Comparison of ENCODE assay signal across 17 cellular contexts in the genomic region with DNA sequence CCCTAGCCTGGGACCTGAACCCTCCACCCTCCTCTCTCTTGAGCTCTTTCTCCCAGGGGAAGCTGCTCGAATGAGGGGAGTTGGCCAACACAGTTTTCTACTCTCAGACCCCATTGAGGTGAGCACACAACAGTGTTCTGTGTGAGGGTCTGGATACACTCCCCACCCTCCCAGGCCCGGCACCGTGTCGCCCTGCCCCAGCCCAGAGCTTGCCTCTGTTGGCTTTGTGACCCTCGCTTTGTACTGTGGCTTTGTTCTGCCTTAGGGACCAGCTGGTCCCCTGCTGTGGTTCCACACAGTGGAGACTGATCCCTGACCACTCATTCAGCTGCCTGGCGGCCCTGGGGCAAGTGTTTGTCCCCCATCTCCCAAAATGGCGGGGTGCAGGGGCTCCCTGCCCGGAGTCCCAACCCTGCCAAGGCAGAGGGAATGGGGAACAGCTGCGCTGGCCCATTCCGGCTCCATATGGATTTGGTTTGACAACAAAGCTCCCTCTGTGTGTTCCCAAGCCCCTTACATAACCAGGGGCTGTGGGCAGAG. TPM values are rescaled to one million over a fixed set of nuclear protein-coding genes. Genes with fewer than 3 reads are reported as not detected.
DNase-seq lines count a peak whose midpoint lies in the region; ATAC-seq and TF ChIP-seq lines count a peak whose summit lies in the region.
"Had no signal": no experiment of that assay in that cellular context is flagged by ENCODE, and none has a peak within 500 bp of the region (broad histone marks: within the 10 kb centered on the region; RNA-seq: fewer than 3 reads in every experiment).

No MANE protein-coding gene starts in this region.

- TF ChIP-seq CTCF in nephron (IDR thresholded peaks at IDR 0.05; ENCODE audit: unreplicated experiment in 3 of 3) = no peak

- intact Hi-C loops in Right ventricle myocardium superior (cut with DNase I) = no loop called here

- H3K9me3 Mint-ChIP-seq in nephron = no peaks in the 10 kb centered on the region
- no peaks in the 10 kb centered on the region for H3K9me3 Mint-ChIP-seq in activated T-cell treated with anti-CD3 and anti-CD28 coated beads, Interleukin-2, amount 50 U/mL, for 24 hours
- H3K9me3 Mint-ChIP-seq: mesothelial cell of epicardium had no signal

- peaks cover 53% of the 10 kb centered on the region for H3K4me1 Mint-ChIP-seq in nephron
- H3K4me1 Mint-ChIP-seq in activated T-cell treated with anti-CD3 and anti-CD28 coated beads, Interleukin-2, amount 50 U/mL, for 24 hours (ENCODE audit: low read depth) = peaks cover 4% of the 10 kb centered on the region
- H3K4me1 Mint-ChIP-seq: B cell had no signal

- DNase-seq in Right ventricle myocardium superior = peak; percentile 62
- DNase-seq in activated T-cell treated with anti-CD3 and anti-CD28 coated beads, Interleukin-2, amount 50 U/mL, for 24 hours = no peak
- no peak for DNase-seq in activated CD4-positive, CD25-positive, alpha-beta regulatory T cell (lab: John Stamatoyannopoulos, UW)
- no peak for DNase-seq in DMS114 treated with DMSO at 0.1 percent for 48 hours (lab: John Stamatoyannopoulos, UW; ENCODE audit: unreplicated experiment)
- DNase-seq: activated CD4-positive, CD25-positive, alpha-beta regulatory T cell treated with anti-CD3 and anti-CD28 coated beads, Interleukin-2, amount 50 U/mL, for 72 hours; activated naive CD4-positive, alpha-beta T cell; DMS 273 treated with DMSO at 0.1 percent for 48 hours; NCI-H2227 treated with DMSO at 0.1 percent for 48 hours; stomach had no signal

- no peaks in the 10 kb centered on the region for H3K27me3 Mint-ChIP-seq in nephron (ENCODE audit: low read depth)
- H3K27me3 Mint-ChIP-seq in activated T-cell treated with anti-CD3 and anti-CD28 coated beads, Interleukin-2, amount 50 U/mL, for 24 hours = no peaks in the 10 kb centered on the region
- H3K27me3 Mint-ChIP-seq: B cell had no signal

- no peak overlapping the region for H3K4me3 Mint-ChIP-seq in nephron
- H3K4me3 Mint-ChIP-seq in activated T-cell treated with anti-CD3 and anti-CD28 coated beads, Interleukin-2, amount 50 U/mL, for 24 hours = no peak overlapping the region
- H3K4me3 Mint-ChIP-seq: B cell, mesothelial cell of epicardium had no signal

- WGBS in adipose tissue, 3 donors = 75 to 82% (median 80%) methylated on average over 10 of the region's 10 CpGs

- no peak for ATAC-seq in Right ventricle myocardium superior (ENCODE audit: poor library complexity)
- ATAC-seq in GM19397 (IDR thresholded peaks at IDR 0.05; ENCODE audit: unreplicated experiment) = no peak
- ATAC-seq: HepG2 had no signal

- H3K27ac Mint-ChIP-seq in nephron = peak overlapping the region in 2 of 3 experiments; percentile 51 to 81
- no peak overlapping the region for H3K27ac Mint-ChIP-seq in activated T-cell treated with anti-CD3 and anti-CD28 coated beads, Interleukin-2, amount 50 U/mL, for 24 hours
- H3K27ac Mint-ChIP-seq: B cell, mesothelial cell of epicardium had no signal

- no peaks in the 10 kb centered on the region for H3K36me3 Mint-ChIP-seq in nephron (ENCODE audit: low read depth)
- H3K36me3 Mint-ChIP-seq in activated T-cell treated with anti-CD3 and anti-CD28 coated beads, Interleukin-2, amount 50 U/mL, for 24 hours (ENCODE audit: low read depth) = no peaks in the 10 kb centered on the region
- H3K36me3 Mint-ChIP-seq: mesothelial cell of epicardium had no signal

- H3K27ac ChIP-seq in adipose tissue (ENCODE audit: low read depth, low read length) (peak overlapping the region; percentile 31), temporal lobe (ENCODE audit: low read depth, low read length) (peak overlapping the region; percentile 90)
- H3K27ac ChIP-seq: prostate gland, stomach had no signal

RNA-seq across cellular contexts. Expression of a gene that starts 8.3 kb away (rescaled TPM):
- 10 to 100 TPM in 2 of 3 donors, 1 to 10 TPM in 1; 7.5 to 42.1 (median 20.8) TPM for polyA plus RNA-seq in adipose tissue
- total RNA-seq in Right ventricle myocardium superior (36.5 TPM), temporal lobe (9.1 TPM)

RNA-seq across cellular contexts. Expression of a gene that starts 59.9 kb away (rescaled TPM):
- 10 to 100 TPM; 13.5 to 17.4 (median 15.8) TPM for polyA plus RNA-seq in adipose tissue
- total RNA-seq in Right ventricle myocardium superior = 10.7 TPM
- total RNA-seq in temporal lobe = 3.0 TPM
